In genomic region chr2:133360190-133360589, GRCh38 we compare ENCODE assay signal across 33 cellular contexts.
A peak's percentile ranks its signal among the peaks of the same experiment; 100 is the strongest.
DNase-seq lines count a peak whose midpoint lies in the region; ATAC-seq and FAIRE-seq lines count a peak whose summit lies in the region.
"Had no signal": no experiment of that assay in that cellular context is flagged by ENCODE, and none has a peak within 500 bp of the region (broad histone marks: within the 10 kb centered on the region; RNA-seq: fewer than 3 reads in every experiment).

No MANE protein-coding gene starts in this region.

- intact Hi-C loops in activated CD4-positive, alpha-beta memory T cell treated with anti-CD3 and anti-CD28 coated beads for 36 hours (cut with micrococcal nuclease) = no loop called here

- ATAC-seq in HG02588 (IDR thresholded peaks at IDR 0.05; ENCODE audit: unreplicated experiment) = peak; percentile 47
- ATAC-seq in HG03354 (IDR thresholded peaks at IDR 0.05; ENCODE audit: poor library complexity, severe bottlenecking, unreplicated experiment) = peak; percentile 64
- no peak for ATAC-seq in GM21381 (IDR thresholded peaks at IDR 0.05; ENCODE audit: unreplicated experiment)
- ATAC-seq in GM19395 (IDR thresholded peaks at IDR 0.05; ENCODE audit: unreplicated experiment) = no peak
- ATAC-seq: activated naive CD4-positive, alpha-beta T cell treated with anti-CD3 and anti-CD28 coated beads, Interleukin-2, amount 50 U/mL, for 72 hours; heart right ventricle; HepG2; stimulated activated naive CD8-positive, alpha-beta T cell treated with anti-CD3 and anti-CD28 coated beads, Interleukin-15, Interleukin-2, amounts not matched to agents 100 U/mL and 50 U/mL, for 24 hours; upper lobe of right lung had no signal

- H3K27ac Mint-ChIP-seq in activated naive CD4-positive, alpha-beta T cell treated with anti-CD3 and anti-CD28 coated beads, Interleukin-2, amount 50 U/mL, for 24 hours = peak overlapping the region; percentile 30
- no peak overlapping the region for H3K27ac Mint-ChIP-seq in activated CD4-positive, alpha-beta memory T cell treated with anti-CD3 and anti-CD28 coated beads for 36 hours
- H3K27ac Mint-ChIP-seq: activated naive CD4-positive, alpha-beta T cell treated with anti-CD3 and anti-CD28 coated beads, Interleukin-2, amount 50 U/mL, for 72 hours; activated T-helper 2 cell treated with anti-CD3 and anti-CD28 coated beads, Interferon-gamma antibody, Interleukin-2, Interleukin-4, amounts not matched to agents 10 μg/mL and 5 μg/mL and 100 μg/mL, durations not matched to agents 14 hours and 24 hours and 36 hours; CD14-positive monocyte had no signal

- H3K9me3 ChIP-seq in small intestine (ENCODE audit: control insufficient read depth, low read depth) = no peaks in the 10 kb centered on the region
- H3K9me3 ChIP-seq: Caco-2, heart right ventricle, right atrium auricular region, upper lobe of right lung had no signal

- no peaks in the 10 kb centered on the region for H3K36me3 Mint-ChIP-seq in activated naive CD4-positive, alpha-beta T cell treated with anti-CD3 and anti-CD28 coated beads, Interleukin-2, amount 50 U/mL, for 24 hours
- no peaks in the 10 kb centered on the region for H3K36me3 Mint-ChIP-seq in activated CD4-positive, alpha-beta memory T cell treated with anti-CD3 and anti-CD28 coated beads for 36 hours
- H3K36me3 Mint-ChIP-seq: activated naive CD4-positive, alpha-beta T cell treated with anti-CD3 and anti-CD28 coated beads, Interleukin-2, amount 50 U/mL, for 72 hours; CD14-positive monocyte had no signal

- H3K9me3 Mint-ChIP-seq in activated naive CD4-positive, alpha-beta T cell treated with anti-CD3 and anti-CD28 coated beads, Interleukin-2, amount 50 U/mL, for 24 hours = no peaks in the 10 kb centered on the region
- H3K9me3 Mint-ChIP-seq in activated CD4-positive, alpha-beta memory T cell treated with anti-CD3 and anti-CD28 coated beads for 36 hours = no peaks in the 10 kb centered on the region
- H3K9me3 Mint-ChIP-seq: activated T-helper 2 cell treated with anti-CD3 and anti-CD28 coated beads, Interferon-gamma antibody, Interleukin-2, Interleukin-4, amounts not matched to agents 10 μg/mL and 5 μg/mL and 100 μg/mL, durations not matched to agents 14 hours and 24 hours and 36 hours had no signal

- DNase-seq in activated naive CD4-positive, alpha-beta T cell treated with anti-CD3 and anti-CD28 coated beads, Interleukin-2, amount 50 U/mL, for 16 hours = no peak
- DNase-seq in activated CD4-positive, alpha-beta memory T cell treated with anti-CD3 and anti-CD28 coated beads for 36 hours = no peak
- DNase-seq in small intestine = no peak
- DNase-seq: 8988T; activated CD4-positive, alpha-beta T cell treated with anti-CD3 and anti-CD28 coated beads for 4 hours; amygdala; Caco-2; DMS79; heart right ventricle; NCI-H446 treated with DMSO at 0.1 percent for 48 hours; NCI-H774; posterior cingulate gyrus; SHP77 treated with DMSO at 0.1 percent for 48 hours; stimulated activated naive CD8-positive, alpha-beta T cell treated with anti-CD3 and anti-CD28 coated beads, Interleukin-15, Interleukin-2, amounts not matched to agents 100 U/mL and 50 U/mL, for 24 hours; T1000; upper lobe of right lung had no signal

- POLR2A ChIA-PET in activated CD4-positive, alpha-beta memory T cell treated with anti-CD3 and anti-CD28 coated beads for 36 hours (lab: Charles Lee) = no interaction called here

- H3K36me3 ChIP-seq in small intestine (ENCODE audit: control insufficient read depth in 2 of 2, insufficient read depth in 2 of 2, low read length in 2 of 2) = no peaks in the 10 kb centered on the region
- H3K36me3 ChIP-seq: heart right ventricle, right atrium auricular region, upper lobe of right lung had no signal

- no peak overlapping the region for H3K4me3 ChIP-seq in small intestine (ENCODE audit: low read depth in 1 of 2, low read length in 2 of 2)
- H3K4me3 ChIP-seq: heart right ventricle, right atrium auricular region, smooth muscle cell, upper lobe of right lung had no signal

- H3K4me1 ChIP-seq in small intestine (ENCODE audit: control insufficient read depth in 2 of 2, insufficient read depth in 1 of 2, low read depth in 1 of 2, low read length in 1 of 2) = no peaks in the 10 kb centered on the region
- H3K4me1 ChIP-seq: Caco-2, upper lobe of right lung had no signal

- no peak overlapping the region for H3K4me3 Mint-ChIP-seq in activated naive CD4-positive, alpha-beta T cell treated with anti-CD3 and anti-CD28 coated beads, Interleukin-2, amount 50 U/mL, for 24 hours
- H3K4me3 Mint-ChIP-seq in activated CD4-positive, alpha-beta memory T cell treated with anti-CD3 and anti-CD28 coated beads for 36 hours = no peak overlapping the region
- H3K4me3 Mint-ChIP-seq: CD14-positive monocyte had no signal

- no peaks in the 10 kb centered on the region for H3K27me3 ChIP-seq in small intestine (ENCODE audit: control insufficient read depth in 2 of 2, insufficient read depth in 2 of 2, low read length in 2 of 2)
- H3K27me3 ChIP-seq: heart right ventricle, right atrium auricular region, upper lobe of right lung had no signal

- no peaks in the 10 kb centered on the region for H3K4me1 Mint-ChIP-seq in activated naive CD4-positive, alpha-beta T cell treated with anti-CD3 and anti-CD28 coated beads, Interleukin-2, amount 50 U/mL, for 24 hours
- no peaks in the 10 kb centered on the region for H3K4me1 Mint-ChIP-seq in activated CD4-positive, alpha-beta memory T cell treated with anti-CD3 and anti-CD28 coated beads for 36 hours (ENCODE audit: low read depth)
- H3K4me1 Mint-ChIP-seq: CD14-positive monocyte had no signal

- no peak overlapping the region for H3K27ac ChIP-seq in small intestine (ENCODE audit: low read depth in 1 of 2, low read length in 1 of 2)
- H3K27ac ChIP-seq: heart right ventricle, right atrium auricular region, upper lobe of right lung, VCaP had no signal

- CTCF ChIA-PET in activated CD4-positive, alpha-beta memory T cell treated with anti-CD3 and anti-CD28 coated beads for 36 hours (lab: Charles Lee) = interaction anchor here (0.8 kb wide), 1 partner anchor 17 kb away, joined by 3 read pairs; no protein-coding TSS in a partner anchor

- FAIRE-seq in small intestine (lab: Jason Lieb, UNC) = no peak
- FAIRE-seq: frontal cortex, G401.6, H54, HepG2, keratinocyte, RCC 7860 had no signal

- no peaks in the 10 kb centered on the region for H3K27me3 Mint-ChIP-seq in activated naive CD4-positive, alpha-beta T cell treated with anti-CD3 and anti-CD28 coated beads, Interleukin-2, amount 50 U/mL, for 24 hours
- H3K27me3 Mint-ChIP-seq in activated CD4-positive, alpha-beta memory T cell treated with anti-CD3 and anti-CD28 coated beads for 36 hours = peaks cover 1% of the 10 kb centered on the region

- 71 to 84% (median 83%) methylated on average over 3 of the region's 3 CpGs for WGBS in small intestine, 3 donors

Comparison
In these comparisons a context has a peak if more than half of its experiments do, and no peak if none do; other contexts are left out.
1. ATAC-seq: peak in HG02588 (single experiment) and HG03354 (single experiment); none in GM21381 (single experiment) and GM19395 (single experiment).